In the genomic region with DNA sequence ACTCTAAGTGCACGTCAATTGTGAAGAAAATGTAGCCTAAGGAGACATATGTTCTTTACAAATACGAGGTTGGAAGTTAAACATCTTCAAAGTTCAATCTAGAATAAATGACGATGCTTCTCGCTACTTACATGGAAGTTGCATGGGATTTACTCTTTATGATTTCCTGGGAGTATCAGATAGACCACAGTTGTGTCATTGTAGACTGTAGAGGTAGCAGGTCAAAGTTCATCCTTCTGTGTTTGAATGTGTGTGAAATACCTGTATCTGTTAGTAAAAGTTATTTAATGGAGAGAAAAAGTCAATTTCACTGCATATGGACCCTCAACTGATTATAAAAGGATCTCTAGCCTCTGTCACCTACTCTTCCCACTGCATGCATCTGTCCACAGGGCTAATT, we compare ENCODE assay signal across 25 cellular contexts.
"Had no signal": no experiment of that assay in that cellular context is flagged by ENCODE, and none has a peak within 500 bp of the region (broad histone marks: within the 10 kb centered on the region; RNA-seq: fewer than 3 reads in every experiment).

No MANE protein-coding gene starts in this region.

- H3K27me3 ChIP-seq: esophagus muscularis mucosa, foreskin keratinocyte, gastroesophageal sphincter, heart left ventricle, hepatocyte, right atrium auricular region, sigmoid colon, spleen, tibial nerve, upper lobe of left lung, uterus had no signal

- H3K36me3 ChIP-seq: esophagus muscularis mucosa, gastroesophageal sphincter, heart left ventricle, left ventricle myocardium inferior, lower lobe of right lung, prostate gland, right atrium auricular region, sigmoid colon, spleen, thoracic aorta, tibial nerve, upper lobe of left lung, uterus had no signal

- H3K27ac ChIP-seq: coronary artery, esophagus muscularis mucosa, foreskin keratinocyte, gastroesophageal sphincter, heart left ventricle, hepatocyte, left ventricle myocardium inferior, lower lobe of right lung, parathyroid adenoma, prostate gland, right atrium auricular region, sigmoid colon, spleen, thoracic aorta, tibial nerve, upper lobe of left lung, uterus had no signal

- DNase-seq: dermis blood vessel endothelial cell; effector memory CD4-positive, alpha-beta T cell; foreskin keratinocyte; heart left ventricle; kidney; left ventricle myocardium inferior; lower lobe of right lung; naive B cell; sigmoid colon; spleen; stimulated activated CD4-positive, alpha-beta T cell treated with anti-CD3 and anti-CD28 coated beads, Interleukin-4, amount 100 ng/mL, for 4 hours; stimulated activated naive B cell treated with anti-CD40 and anti-IgM and Interleukin-4, amounts not matched to agents 10 μg/mL and 1 μg/mL and 100 μg/mL, for 72 hours; uterus had no signal

- H3K9me3 ChIP-seq: lower lobe of right lung, prostate gland, thoracic aorta, upper lobe of left lung, uterus had no signal

- H3K4me1 ChIP-seq: esophagus muscularis mucosa, foreskin keratinocyte, gastroesophageal sphincter, heart left ventricle, left ventricle myocardium inferior, lower lobe of right lung, prostate gland, right atrium auricular region, sigmoid colon, spleen, tibial nerve, upper lobe of left lung, uterus had no signal

- FAIRE-seq: endothelial cell of umbilical vein, kidney had no signal

- H3K4me3 ChIP-seq: coronary artery, esophagus muscularis mucosa, gastroesophageal sphincter, heart left ventricle, hepatocyte, left ventricle myocardium inferior, lower lobe of right lung, prostate gland, right atrium auricular region, sigmoid colon, spleen, thoracic aorta, tibial nerve, upper lobe of left lung, uterus had no signal

- ATAC-seq: foreskin keratinocyte; gastroesophageal sphincter; heart left ventricle; lower lobe of right lung; natural killer cell treated with Interleukin-12 subunit alpha and Interleukin-12 subunit beta and Interleukin-15 and Interleukin-18, amount 100 ng/mL, for 72 hours; stimulated activated naive B cell treated with anti-CD40 and anti-IgM and Interleukin-4, amounts not matched to agents 10 μg/mL and 1 μg/mL and 100 μg/mL, for 72 hours had no signal
